ENCODE assay signal across 27 cellular contexts in genomic region chrX:14702145-14702544, GRCh38.
"Had no signal": no experiment of that assay in that cellular context is flagged by ENCODE, and none has a peak within 500 bp of the region (broad histone marks: within the 10 kb centered on the region; RNA-seq: fewer than 3 reads in every experiment).

No MANE protein-coding gene starts in this region.

- H3K4me1 ChIP-seq: colonic mucosa, esophagus muscularis mucosa, esophagus squamous epithelium, foreskin keratinocyte, gastrocnemius medialis, gastroesophageal sphincter, heart left ventricle, heart right ventricle had no signal

- ATAC-seq: effector memory CD8-positive, alpha-beta T cell; esophagus mucosa; foreskin keratinocyte; gastrocnemius medialis; gastroesophageal sphincter; heart left ventricle; heart right ventricle had no signal

- DNase-seq: colonic mucosa; cortex of kidney; dermis blood vessel endothelial cell; dorsolateral prefrontal cortex; effector CD4-positive, alpha-beta T cell; effector CD8-positive, alpha-beta T cell; effector memory CD4-positive, alpha-beta T cell; effector memory CD8-positive, alpha-beta T cell; endodermal cell; erythroblast; esophagus squamous epithelium; foreskin fibroblast; foreskin keratinocyte; foreskin melanocyte; gastrocnemius medialis; glutamatergic neuron; head of caudate nucleus; heart left ventricle; heart right ventricle had no signal

- FAIRE-seq: endometrium, endothelial cell of umbilical vein, frontal cortex had no signal

- H3K27ac ChIP-seq: colonic mucosa, coronary artery, dorsolateral prefrontal cortex, epithelial cell of prostate, esophagus muscularis mucosa, esophagus squamous epithelium, foreskin keratinocyte, gastrocnemius medialis, gastroesophageal sphincter, heart left ventricle, heart right ventricle had no signal

- H3K27me3 ChIP-seq: colonic mucosa, esophagus muscularis mucosa, esophagus squamous epithelium, foreskin keratinocyte, gastrocnemius medialis, gastroesophageal sphincter, heart left ventricle had no signal

- H3K36me3 ChIP-seq: colonic mucosa, esophagus muscularis mucosa, esophagus squamous epithelium, gastrocnemius medialis, gastroesophageal sphincter, heart left ventricle, heart right ventricle had no signal

- H3K4me3 ChIP-seq: colonic mucosa, coronary artery, dorsolateral prefrontal cortex, esophagus muscularis mucosa, esophagus squamous epithelium, gastrocnemius medialis, gastroesophageal sphincter, heart left ventricle, heart right ventricle had no signal

- H3K9me3 ChIP-seq: colonic mucosa, esophagus muscularis mucosa, esophagus squamous epithelium, gastrocnemius medialis, gastroesophageal sphincter, heart left ventricle, heart right ventricle had no signal
